11 cellular contexts compared by ENCODE assay signal in the genomic region with DNA sequence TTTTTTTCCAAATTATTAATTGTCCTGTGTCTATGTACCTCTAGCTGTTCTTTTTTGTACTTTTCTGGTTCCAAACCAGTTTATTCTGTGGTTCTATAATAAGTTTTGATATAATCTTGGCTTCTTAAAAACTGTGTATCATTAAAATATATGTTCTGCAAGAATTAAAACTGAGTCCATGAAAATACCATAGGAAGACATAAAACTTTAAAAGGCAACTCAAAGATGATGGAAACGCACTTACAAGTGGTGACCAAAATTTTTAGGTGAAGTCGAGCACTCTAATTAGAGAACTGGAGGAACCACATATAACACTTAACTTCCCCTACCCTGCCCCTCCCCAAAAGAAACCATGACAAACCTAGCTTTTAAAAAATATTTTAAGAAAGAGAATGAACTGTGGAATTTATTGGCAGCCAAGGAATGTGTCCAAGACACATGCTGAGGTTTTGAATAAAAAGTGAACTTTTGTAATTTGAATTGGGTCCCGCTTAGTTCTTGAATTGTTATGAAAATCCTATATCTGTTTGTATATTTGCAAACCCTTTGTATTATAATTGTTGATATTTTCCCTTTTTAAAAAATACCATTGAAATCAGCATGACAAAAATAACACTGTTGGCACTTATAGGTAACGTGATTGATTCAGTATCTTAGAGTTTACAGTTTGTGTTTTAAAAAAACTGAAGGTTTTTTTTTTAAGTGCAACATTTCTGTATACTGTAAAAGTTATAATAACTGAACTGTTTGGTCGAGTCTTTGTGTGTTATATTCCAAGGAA. TPM values are rescaled to one million over a fixed set of nuclear protein-coding genes. Genes with fewer than 3 reads are reported as not detected.
A peak's percentile ranks its signal among the peaks of the same experiment; 100 is the strongest.
DNase-seq lines count a peak whose midpoint lies in the region; ATAC-seq, FAIRE-seq and TF ChIP-seq lines count a peak whose summit lies in the region.
"Had no signal": no experiment of that assay in that cellular context is flagged by ENCODE, and none has a peak within 500 bp of the region (broad histone marks: within the 10 kb centered on the region; RNA-seq: fewer than 3 reads in every experiment).

No MANE protein-coding gene starts in this region.

- no peak overlapping the region for H2AFZ ChIP-seq in smooth muscle cell (ENCODE audit: low read depth)

- no peaks in the 10 kb centered on the region for H3K36me3 Mint-ChIP-seq in activated T-cell treated with anti-CD3 and anti-CD28 coated beads, Interleukin-2, amount 50 U/mL, for 24 hours (ENCODE audit: low read depth)
- peaks cover 7% of the 10 kb centered on the region for H3K36me3 Mint-ChIP-seq in activated CD4-positive, alpha-beta memory T cell treated with anti-CD3 and anti-CD28 coated beads for 36 hours

- peaks cover 42% of the 10 kb centered on the region for H4K20me1 ChIP-seq in smooth muscle cell (ENCODE audit: low read depth)

- peaks cover 6% of the 10 kb centered on the region for H3K9me3 Mint-ChIP-seq in activated T-cell treated with anti-CD3 and anti-CD28 coated beads, Interleukin-2, amount 50 U/mL, for 24 hours
- no peaks in the 10 kb centered on the region for H3K9me3 Mint-ChIP-seq in activated CD4-positive, alpha-beta memory T cell treated with anti-CD3 and anti-CD28 coated beads for 36 hours

- no peaks in the 10 kb centered on the region for H3F3A ChIP-seq in smooth muscle cell (ENCODE audit: low read depth)

- H3K27me3 ChIP-seq in adipocyte (replicated peaks; ENCODE audit: control insufficient read depth, insufficient read depth, low read length) = no peaks in the 10 kb centered on the region
- peaks cover 80% of the 10 kb centered on the region for H3K27me3 ChIP-seq in smooth muscle cell (ENCODE audit: low read depth)

- peak overlapping the region; percentile 2 for H3K4me2 ChIP-seq in smooth muscle cell

- WGBS in smooth muscle cell (ENCODE audit: low lambda C conversion rate) = 44% methylated on average over 5 of the region's 5 CpGs

- no peak overlapping the region for H3K27ac ChIP-seq in smooth muscle cell (ENCODE audit: low read depth)
- H3K27ac ChIP-seq: neutrophil had no signal

- H3K79me2 ChIP-seq in smooth muscle cell (ENCODE audit: low read depth) = peaks cover 40% of the 10 kb centered on the region

- FAIRE-seq in islet of Langerhans (lab: Jason Lieb, UNC) = peak; percentile 41

- DNase-seq in GM03348 (ENCODE audit: low spot score) = peak; percentile 8
- peak; percentile 46 for DNase-seq in adipocyte (ENCODE audit: low read depth)
- no peak for DNase-seq in smooth muscle cell (lab: John Stamatoyannopoulos, UW; ENCODE audit: unreplicated experiment)
- DNase-seq in activated T-cell treated with anti-CD3 and anti-CD28 coated beads, Interleukin-2, amount 50 U/mL, for 24 hours = no peak
- no peak for DNase-seq in activated CD4-positive, alpha-beta memory T cell treated with anti-CD3 and anti-CD28 coated beads for 36 hours
- DNase-seq in NCI-H1436 treated with DMSO at 0.1 percent for 48 hours (lab: John Stamatoyannopoulos, UW) = no peak
- DNase-seq: erythroblast, NCI-H187 treated with DMSO at 0.1 percent for 48 hours had no signal

- H3K4me3 ChIP-seq in adipocyte (ENCODE audit: low read length) (peak overlapping the region; percentile 97), smooth muscle cell (peak overlapping the region; percentile 79)

- intact Hi-C loops in activated CD4-positive, alpha-beta memory T cell treated with anti-CD3 and anti-CD28 coated beads for 36 hours (cut with micrococcal nuclease) = no loop called here

- TF ChIP-seq CTCF in smooth muscle cell (IDR thresholded peaks at IDR 0.05; ENCODE audit: borderline replicate concordance, insufficient read depth, poor library complexity, severe bottlenecking) = no peak

- H3K27me3 Mint-ChIP-seq in activated T-cell treated with anti-CD3 and anti-CD28 coated beads, Interleukin-2, amount 50 U/mL, for 24 hours = peaks cover 96% of the 10 kb centered on the region
- peaks cover 78% of the 10 kb centered on the region for H3K27me3 Mint-ChIP-seq in activated CD4-positive, alpha-beta memory T cell treated with anti-CD3 and anti-CD28 coated beads for 36 hours

- peaks cover 18% of the 10 kb centered on the region for H3K4me1 Mint-ChIP-seq in activated T-cell treated with anti-CD3 and anti-CD28 coated beads, Interleukin-2, amount 50 U/mL, for 24 hours (ENCODE audit: low read depth)
- H3K4me1 Mint-ChIP-seq in activated CD4-positive, alpha-beta memory T cell treated with anti-CD3 and anti-CD28 coated beads for 36 hours (ENCODE audit: low read depth) = peaks cover 5% of the 10 kb centered on the region

- H3K9ac ChIP-seq in adipocyte (ENCODE audit: low read length) (peak overlapping the region; percentile 99), smooth muscle cell (ENCODE audit: low read depth) (no peak overlapping the region)

- no peak overlapping the region for H3K4me3 Mint-ChIP-seq in activated T-cell treated with anti-CD3 and anti-CD28 coated beads, Interleukin-2, amount 50 U/mL, for 24 hours
- no peak overlapping the region for H3K4me3 Mint-ChIP-seq in activated CD4-positive, alpha-beta memory T cell treated with anti-CD3 and anti-CD28 coated beads for 36 hours

- peaks cover 75% of the 10 kb centered on the region for H3K36me3 ChIP-seq in adipocyte (ENCODE audit: control insufficient read depth, insufficient read depth, low read length, severe bottlenecking)
- H3K36me3 ChIP-seq in smooth muscle cell (ENCODE audit: low read depth) = no peaks in the 10 kb centered on the region
- H3K36me3 ChIP-seq: neutrophil had no signal

- CTCF ChIA-PET in activated CD4-positive, alpha-beta memory T cell treated with anti-CD3 and anti-CD28 coated beads for 36 hours (lab: Charles Lee) = no interaction called here

- no peak for ATAC-seq in HG02798 (IDR thresholded peaks at IDR 0.05; ENCODE audit: poor library complexity, unreplicated experiment)

- H3K27ac Mint-ChIP-seq in activated T-cell treated with anti-CD3 and anti-CD28 coated beads, Interleukin-2, amount 50 U/mL, for 24 hours = no peak overlapping the region
- H3K27ac Mint-ChIP-seq in activated CD4-positive, alpha-beta memory T cell treated with anti-CD3 and anti-CD28 coated beads for 36 hours = no peak overlapping the region

- H3K4me1 ChIP-seq in adipocyte (ENCODE audit: control insufficient read depth, insufficient read depth, low read length) (peaks cover 10% of the 10 kb centered on the region), smooth muscle cell (ENCODE audit: low read depth) (peaks cover 61% of the 10 kb centered on the region)

- H3K9me3 ChIP-seq in adipocyte (ENCODE audit: control insufficient read depth, low read length) (no peaks in the 10 kb centered on the region), smooth muscle cell (replicated peaks; ENCODE audit: low read depth) (no peaks in the 10 kb centered on the region)
- H3K9me3 ChIP-seq: neutrophil had no signal

- POLR2A ChIA-PET in activated CD4-positive, alpha-beta memory T cell treated with anti-CD3 and anti-CD28 coated beads for 36 hours (lab: Charles Lee) = no interaction called here

RNA-seq across cellular contexts. Expression of a gene that starts 7.7 kb away (rescaled TPM):
- total RNA-seq in smooth muscle cell = 4.5 and 9.8 TPM in 2 replicates
- polyA plus RNA-seq in smooth muscle cell = 4.7 and 11.3 TPM in 2 replicates
- total RNA-seq in activated CD4-positive, alpha-beta memory T cell treated with anti-CD3 and anti-CD28 coated beads for 36 hours = not detected

Comparison
In these comparisons a context has a peak if more than half of its experiments do, and no peak if none do; other contexts are left out.
1. DNase-seq: peak in GM03348 (single experiment) and adipocyte (single experiment); none in smooth muscle cell (single experiment), activated T-cell treated with anti-CD3 and anti-CD28 coated beads, Interleukin-2, amount 50 U/mL, for 24 hours (single experiment), activated CD4-positive, alpha-beta memory T cell treated with anti-CD3 and anti-CD28 coated beads for 36 hours (single experiment) and NCI-H1436 treated with DMSO at 0.1 percent for 48 hours (single experiment).